In the genomic region with DNA sequence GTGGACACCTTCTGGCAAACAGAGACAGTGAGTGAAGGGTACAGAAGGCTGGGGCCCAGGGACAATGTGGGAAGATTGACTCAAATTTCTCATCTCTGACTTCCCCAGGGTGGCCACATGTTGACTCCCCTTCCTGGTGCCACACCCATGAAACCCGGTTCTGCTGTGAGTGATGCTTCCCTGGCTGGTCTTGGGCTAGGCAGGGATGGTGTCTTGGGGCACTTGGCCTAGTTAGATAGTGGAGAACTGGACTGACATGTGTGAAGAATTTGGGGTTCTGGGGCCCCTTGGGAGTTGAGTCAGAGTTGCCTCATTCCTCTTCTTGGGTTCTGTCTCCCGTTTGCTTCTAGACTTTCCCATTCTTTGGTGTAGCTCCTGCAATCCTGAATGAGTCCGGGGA, we compare ENCODE assay signal across 14 cellular contexts. TPM values are rescaled to one million over a fixed set of nuclear protein-coding genes. Genes with fewer than 3 reads are reported as not detected.
DNase-seq lines count a peak whose midpoint lies in the region; ATAC-seq and TF ChIP-seq lines count a peak whose summit lies in the region.
"Had no signal": no experiment of that assay in that cellular context is flagged by ENCODE, and none has a peak within 500 bp of the region (broad histone marks: within the 10 kb centered on the region; RNA-seq: fewer than 3 reads in every experiment).

No MANE protein-coding gene starts in this region.

- H2BK120ac ChIP-seq in IMR-90 (ENCODE audit: low read depth, low read length): peak overlapping the region; percentile 40

- H3K36me3 ChIP-seq in left ventricle myocardium inferior (peaks cover 72% of the 10 kb centered on the region), IMR-90 (ENCODE audit: control insufficient read depth, insufficient read depth, low read length) (peaks cover 30% of the 10 kb centered on the region), esophagus squamous epithelium (peaks cover 0 to 77% (median 24%) of the 10 kb centered on the region in 3 donors), tibial artery (peaks cover 13 to 43% (median 40%) of the 10 kb centered on the region in 3 donors)

- no peaks in the 10 kb centered on the region for H3K9me3 ChIP-seq in left ventricle myocardium inferior (replicated peaks)
- H3K9me3 ChIP-seq in IMR-90 (ENCODE audit: control insufficient read depth, insufficient read depth, low read length): no peaks in the 10 kb centered on the region
- no peaks in the 10 kb centered on the region for H3K9me3 ChIP-seq in esophagus squamous epithelium
- H3K9me3 ChIP-seq in tibial artery: no peaks in the 10 kb centered on the region
- H3K9me3 ChIP-seq: lower lobe of right lung, SK-N-SH had no signal

- TF ChIP-seq CTCF in left ventricle myocardium inferior (IDR thresholded peaks at IDR 0.05; ENCODE audit: borderline replicate concordance) (no peak), IMR-90 (conservative IDR thresholded peaks at IDR 0.05; ENCODE audit: low read depth, low read length) (no peak), esophagus squamous epithelium (IDR thresholded peaks at IDR 0.05) (no peak), tibial artery (IDR thresholded peaks at IDR 0.05) (no peak)

- H2AK9ac ChIP-seq in IMR-90 (replicated peaks; ENCODE audit: low read depth, low read length, poor library complexity): peak overlapping the region; percentile 63

- BruUV-seq in IMR-90 (replicated peaks; lab: Mats Ljungman, UMichigan): no TSS peak

- peak overlapping the region; percentile 35; the same call in 1 of the 3 replicates for H2BK15ac ChIP-seq in IMR-90 (ENCODE audit: low read depth, low read length)

- H3K27me3 ChIP-seq in left ventricle myocardium inferior (ENCODE audit: low read depth): no peaks in the 10 kb centered on the region
- no peaks in the 10 kb centered on the region for H3K27me3 ChIP-seq in IMR-90 (ENCODE audit: control insufficient read depth, insufficient read depth, low read length)
- H3K27me3 ChIP-seq in esophagus squamous epithelium: no peaks in the 10 kb centered on the region
- no peaks in the 10 kb centered on the region for H3K27me3 ChIP-seq in tibial artery

- no peak overlapping the region for H3K4me2 ChIP-seq in IMR-90 (ENCODE audit: low read depth, low read length)
- H3K4me2 ChIP-seq: SK-N-SH had no signal

- no peak for TF ChIP-seq RAD21 in IMR-90 (IDR thresholded peaks at IDR 0.05; ENCODE audit: low read length)

- no peak for DNase-seq in left ventricle myocardium inferior
- no peak for DNase-seq in Right ventricle myocardium superior
- DNase-seq in IMR-90: no peak
- no peak for DNase-seq in esophagus squamous epithelium (lab: John Stamatoyannopoulos, UW)
- DNase-seq in tibial artery: no peak
- no peak for DNase-seq in substantia nigra (lab: John Stamatoyannopoulos, UW)
- DNase-seq: dermis blood vessel endothelial cell, lower lobe of right lung, MM.1S, NCI-H226, SK-N-SH had no signal

- H3K4me1 ChIP-seq in left ventricle myocardium inferior (peaks cover 60% of the 10 kb centered on the region), IMR-90 (ENCODE audit: control insufficient read depth, insufficient read depth, low read length) (peaks cover 10% of the 10 kb centered on the region), esophagus squamous epithelium (peaks cover 0 to 25% (median 14%) of the 10 kb centered on the region in 3 donors), tibial artery (peaks cover 0 to 25% (median 20%) of the 10 kb centered on the region in 4 donors)

- H3K9me1 ChIP-seq in IMR-90 (ENCODE audit: insufficient read depth, low read length): peaks cover 24% of the 10 kb centered on the region

- peak overlapping the region; percentile 29; the same call in 1 of the 2 replicates for H4K91ac ChIP-seq in IMR-90 (ENCODE audit: insufficient read depth, low read depth, low read length)

- H3K18ac ChIP-seq in IMR-90 (ENCODE audit: low read depth, low read length): no peak overlapping the region

- H2AFZ ChIP-seq in IMR-90 (replicated peaks; ENCODE audit: low read length, poor library complexity): peak overlapping the region; percentile 26

- H3K14ac ChIP-seq in IMR-90 (replicated peaks; ENCODE audit: low read depth, low read length): no peak overlapping the region

- H4K8ac ChIP-seq in IMR-90 (ENCODE audit: low read depth in 2 of 2, low read length in 2 of 2): no peak overlapping the region

- H2AK5ac ChIP-seq in IMR-90 (ENCODE audit: low read depth, low read length): peak overlapping the region; percentile 38; the same call in 1 of the 2 replicates

- peak overlapping the region; percentile 80 for H3K27ac ChIP-seq in left ventricle myocardium inferior (replicated peaks)
- no peak overlapping the region for H3K27ac ChIP-seq in IMR-90 (ENCODE audit: insufficient read depth, low read length)
- peak overlapping the region in 3 of 4 donors; percentile 17 to 71 (median 68) for H3K27ac ChIP-seq in esophagus squamous epithelium
- H3K27ac ChIP-seq in tibial artery: peak overlapping the region; percentile 53 to 62
- no peak overlapping the region for H3K27ac ChIP-seq in substantia nigra (ENCODE audit: low read depth, low read length, poor library complexity, severe bottlenecking)

- H3K79me1 ChIP-seq in IMR-90 (ENCODE audit: low read depth in 1 of 2, low read length in 2 of 2): peaks cover 0 to 19% of the 10 kb centered on the region in 2 experiments; a peak in 2 of 4 replicates

- WGBS in IMR-90 (ENCODE audit: extremely low coverage in 2 of 2, insufficient read length in 1 of 2), 2 experiments: no CpG with 5 or more reads among the region's 3 CpGs
- 21 to 48% methylated on average over 2 of the region's 3 CpGs for WGBS in esophagus squamous epithelium, 2 donors

- H3K56ac ChIP-seq in IMR-90 (ENCODE audit: extremely low read depth, insufficient read depth, low read length): no peak overlapping the region

- in situ Hi-C loops in IMR-90 (cut with MboI; ENCODE audit: low sequenced_read_pairs): no loop called here

- H3K4ac ChIP-seq in IMR-90 (ENCODE audit: low read depth, low read length): no peak overlapping the region

- no peak overlapping the region for H3K4me3 ChIP-seq in left ventricle myocardium inferior
- H3K4me3 ChIP-seq in IMR-90 (ENCODE audit: insufficient read depth, low read depth, low read length): no peak overlapping the region
- H3K4me3 ChIP-seq in esophagus squamous epithelium: no peak overlapping the region
- no peak overlapping the region for H3K4me3 ChIP-seq in tibial artery
- H3K4me3 ChIP-seq: lower lobe of right lung had no signal

- H2BK20ac ChIP-seq in IMR-90 (ENCODE audit: low read depth, low read length): peak overlapping the region; percentile 48; the same call in 1 of the 2 replicates

- no peaks in the 10 kb centered on the region for H4K20me1 ChIP-seq in IMR-90 (ENCODE audit: insufficient read depth, low read length)

- dilution Hi-C loops in IMR-90 (cut with HindIII; ENCODE audit: low sequenced_read_pairs, unreplicated experiment): no loop called here

- no peak overlapping the region for H3K9ac ChIP-seq in IMR-90 (ENCODE audit: low read depth, low read length)
- H3K9ac ChIP-seq: SK-N-SH had no signal

- H2BK5ac ChIP-seq in IMR-90 (ENCODE audit: low read depth, low read length, poor library complexity, severe bottlenecking): no peak overlapping the region

- POLR2A ChIA-PET in IMR-90 (lab: Charles Lee; ENCODE audit: unreplicated experiment): no interaction called here

- no peak overlapping the region for H3K23ac ChIP-seq in IMR-90 (ENCODE audit: low read depth, low read length)

- TF ChIP-seq POLR2A in IMR-90 (IDR thresholded peaks at IDR 0.05; ENCODE audit: low read depth, low read length): no peak
- TF ChIP-seq POLR2A in esophagus squamous epithelium (IDR thresholded peaks at IDR 0.05): no peak

- no peak overlapping the region for H4K5ac ChIP-seq in IMR-90 (ENCODE audit: low read depth, low read length)

- ATAC-seq in Right ventricle myocardium superior (ENCODE audit: poor library complexity): no peak
- ATAC-seq in IMR-90 (ENCODE audit: low read depth): no peak
- no peak for ATAC-seq in GM21529 (IDR thresholded peaks at IDR 0.05; ENCODE audit: unreplicated experiment)
- ATAC-seq: HCT116, lower lobe of right lung, Panc1 had no signal

- intact Hi-C loops in left ventricle myocardium inferior (cut with micrococcal nuclease) (no loop called here), Right ventricle myocardium superior (cut with DNase I) (no loop called here), IMR-90 (cut with micrococcal nuclease) (no loop called here), esophagus squamous epithelium (cut with DNase I) (no loop called here), tibial artery (cut with DNase I; ENCODE audit: low total_unique reads) (no loop called here)

- CTCF ChIA-PET in IMR-90 (lab: Yijun Ruan, JAX): no interaction called here

RNA-seq across cellular contexts. Expression of gene GSS, which starts 34.2 kb away (rescaled TPM):
- total RNA-seq in left ventricle myocardium inferior (17.2 TPM), Right ventricle myocardium superior (15.7 TPM), IMR-90 (2012; rRNA removed) (70.5 and 90.0 TPM in 2 replicates), esophagus squamous epithelium (10 to 100 TPM; 61.3 to 75.2 (median 64.5) TPM)
- 70.3 and 73.7 TPM in 2 replicates for polyA plus RNA-seq in IMR-90 (2012; rRNA removed)
- 64.9 and 72.0 TPM in 2 replicates for polyA plus RNA-seq in IMR-90 (2012; cell fraction: cytosol; rRNA removed)
- 217 and 248 TPM in 2 replicates for polyA plus RNA-seq in IMR-90 (2012; cell fraction: nucleus; rRNA removed; ENCODE audit: low replicate concordance)

RNA-seq across cellular contexts. Expression of gene MYH7B, which starts 34.2 kb away (rescaled TPM):
- total RNA-seq in left ventricle myocardium inferior: 253 TPM
- 222 TPM for total RNA-seq in Right ventricle myocardium superior
- not detected in 2 replicates for total RNA-seq in IMR-90 (2012; rRNA removed)
- polyA plus RNA-seq in IMR-90 (2012; rRNA removed): 0.09 and 0.10 TPM in 2 replicates
- 0.02 and 0.18 TPM in 2 replicates for polyA plus RNA-seq in IMR-90 (2012; cell fraction: cytosol; rRNA removed)
- polyA plus RNA-seq in IMR-90 (2012; cell fraction: nucleus; rRNA removed; ENCODE audit: low replicate concordance): 0.53 and 1.1 TPM in 2 replicates
- under 1 TPM in 1 of 4 donors, not detected in 3; 0.19 TPM for total RNA-seq in esophagus squamous epithelium

RNA-seq across cellular contexts. Expression of gene ACSS2, which starts 45.0 kb away (rescaled TPM):
- total RNA-seq in left ventricle myocardium inferior (101 TPM), Right ventricle myocardium superior (137 TPM), IMR-90 (2012; rRNA removed) (38.9 and 46.4 TPM in 2 replicates), esophagus squamous epithelium (10 to 100 TPM; 29.5 to 69.1 (median 43.6) TPM)
- 26.9 and 27.1 TPM in 2 replicates for polyA plus RNA-seq in IMR-90 (2012; rRNA removed)
- 20.5 and 21.4 TPM in 2 replicates for polyA plus RNA-seq in IMR-90 (2012; cell fraction: cytosol; rRNA removed)
- 67.9 and 79.4 TPM in 2 replicates for polyA plus RNA-seq in IMR-90 (2012; cell fraction: nucleus; rRNA removed; ENCODE audit: low replicate concordance)

RNA-seq across cellular contexts. Expression of gene GGT7, which starts 48.8 kb away (rescaled TPM):
- total RNA-seq in left ventricle myocardium inferior (21.6 TPM), Right ventricle myocardium superior (21.0 TPM), IMR-90 (2012; rRNA removed) (3.3 and 3.4 TPM in 2 replicates), esophagus squamous epithelium (1 to 10 TPM; 1.8 to 8.2 (median 5.1) TPM)
- 25.9 and 32.8 TPM in 2 replicates for polyA plus RNA-seq in IMR-90 (2012; rRNA removed)
- 13.0 and 25.4 TPM in 2 replicates for polyA plus RNA-seq in IMR-90 (2012; cell fraction: cytosol; rRNA removed)
- polyA plus RNA-seq in IMR-90 (2012; cell fraction: nucleus; rRNA removed; ENCODE audit: low replicate concordance): 110 and 233 TPM in 2 replicates

Comparison
In these comparisons a context has a peak if more than half of its experiments do, and no peak if none do; other contexts are left out.
1. H3K27ac ChIP-seq: peak in left ventricle myocardium inferior (single experiment), esophagus squamous epithelium (3 of 4) and tibial artery (2 of 2); none in IMR-90 (single experiment) and substantia nigra (single experiment).
2. RNA of gene MYH7B, which starts 34.2 kb away (total RNA-seq): 253 TPM in left ventricle myocardium inferior (single experiment) and 222 TPM in Right ventricle myocardium superior (single experiment); not detected in IMR-90 and 0.19 TPM in esophagus squamous epithelium; every median in the first group is over 100 times any median in the second.